Comparison of ENCODE assay signal across 7 cellular contexts in genomic region chr10:25029519-25029918, GRCh38. TPM values are rescaled to one million over a fixed set of nuclear protein-coding genes. Genes with fewer than 3 reads are reported as not detected.
"Had no signal": no experiment of that assay in that cellular context is flagged by ENCODE, and none has a peak within 500 bp of the region (broad histone marks: within the 10 kb centered on the region; RNA-seq: fewer than 3 reads in every experiment).

No MANE protein-coding gene starts in this region.

- ATAC-seq: K562 had no signal

- FAIRE-seq: K562 had no signal

- H3K27ac ChIP-seq: GM23248, HL-60 had no signal

- H3K4me3 ChIP-seq: GM23248, K562 had no signal

- DNase-seq: GOT3, H9 had no signal

RNA-seq across cellular contexts. Expression of gene ENKUR, which starts 13.6 kb away (rescaled TPM):
- total RNA-seq: GM23248, H4, H9, IMR-90 had no signal
- polyA plus RNA-seq: IMR-90 had no signal
